In the genomic region with DNA sequence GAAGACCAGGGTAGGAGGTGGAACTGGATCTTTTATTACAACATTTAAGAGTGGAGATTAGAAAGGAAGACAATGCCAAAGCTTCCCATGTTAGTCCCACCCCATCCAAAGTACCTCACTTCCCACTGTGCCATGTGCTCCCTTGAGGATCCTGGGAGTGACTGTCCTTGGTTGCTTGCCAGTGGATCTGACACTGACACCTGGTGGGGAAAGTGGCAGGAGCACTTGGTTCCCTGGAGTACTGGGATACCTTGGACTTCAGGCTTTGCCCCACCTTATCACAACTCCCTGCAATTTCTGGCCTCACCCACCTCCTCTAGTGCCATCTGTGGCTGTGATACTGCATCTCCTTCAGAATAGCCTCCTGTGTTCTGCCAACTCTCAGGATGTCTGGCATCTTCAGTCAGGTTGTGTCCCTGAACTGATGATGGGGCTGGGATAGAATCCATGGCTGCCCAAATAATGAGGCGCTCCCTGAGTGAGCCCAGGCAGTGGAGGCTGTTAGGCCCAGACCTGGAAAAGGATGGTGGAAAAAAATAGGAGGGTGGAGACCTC, we compare ENCODE assay signal across 8 cellular contexts. TPM values are rescaled to one million over a fixed set of nuclear protein-coding genes. Genes with fewer than 3 reads are reported as not detected.
DNase-seq lines count a peak whose midpoint lies in the region; ATAC-seq and TF ChIP-seq lines count a peak whose summit lies in the region.

No MANE protein-coding gene starts in this region.

- no peaks in the 10 kb centered on the region for H3K9me3 ChIP-seq in right atrium auricular region

- H3K4me1 Mint-ChIP-seq in WTC11 = peaks cover 13% of the 10 kb centered on the region
- H3K4me1 Mint-ChIP-seq in stimulated activated effector memory CD8-positive, alpha-beta T cell treated with anti-CD3 and anti-CD28 coated beads, Interleukin-12 subunit alpha, Interleukin-12 subunit beta, amount 100 ng/mL, for 72 hours = peaks cover 24% of the 10 kb centered on the region

- H3K9me3 Mint-ChIP-seq in WTC11 = peaks cover 5% of the 10 kb centered on the region; the same call in 1 of the 2 replicates
- H3K9me3 Mint-ChIP-seq in stimulated activated effector memory CD8-positive, alpha-beta T cell treated with anti-CD3 and anti-CD28 coated beads, Interleukin-12 subunit alpha, Interleukin-12 subunit beta, amount 100 ng/mL, for 72 hours = no peaks in the 10 kb centered on the region

- no peaks in the 10 kb centered on the region; the same call in 1 of the 2 replicates for H3K27me3 Mint-ChIP-seq in WTC11 (ENCODE audit: low read depth)

- H3K36me3 ChIP-seq in right atrium auricular region = peaks cover 37% of the 10 kb centered on the region

- ATAC-seq in WTC11 = peak; percentile 28
- no peak for ATAC-seq in stimulated activated effector memory CD8-positive, alpha-beta T cell treated with anti-CD3 and anti-CD28 coated beads, Interleukin-12 subunit alpha, Interleukin-12 subunit beta, amount 100 ng/mL, for 72 hours
- no peak for ATAC-seq in activated CD4-positive, CD25-positive, alpha-beta regulatory T cell treated with anti-CD3 and anti-CD28 coated beads, Interleukin-2, amount 50 U/mL, for 24 hours

- H3K27me3 ChIP-seq in right atrium auricular region = no peaks in the 10 kb centered on the region

- POLR2A ChIA-PET in WTC11 (lab: Charles Lee) = interaction anchor here (0.5 to 1.9 kb wide), 6 partner anchors 19 to 265 kb away, joined by 3 to 8 read pairs (median 4); a partner anchor contains a TSS

- H3K4me3 Mint-ChIP-seq in WTC11 = peak overlapping the region; percentile 84
- H3K4me3 Mint-ChIP-seq in stimulated activated effector memory CD8-positive, alpha-beta T cell treated with anti-CD3 and anti-CD28 coated beads, Interleukin-12 subunit alpha, Interleukin-12 subunit beta, amount 100 ng/mL, for 72 hours = peak overlapping the region; percentile 82

- H3K27ac Mint-ChIP-seq in WTC11 = no peak overlapping the region
- H3K27ac Mint-ChIP-seq in stimulated activated effector memory CD8-positive, alpha-beta T cell treated with anti-CD3 and anti-CD28 coated beads, Interleukin-12 subunit alpha, Interleukin-12 subunit beta, amount 100 ng/mL, for 72 hours = peak overlapping the region; percentile 83

- peaks cover 30% of the 10 kb centered on the region for H3K36me3 Mint-ChIP-seq in WTC11
- peaks cover 59% of the 10 kb centered on the region for H3K36me3 Mint-ChIP-seq in stimulated activated effector memory CD8-positive, alpha-beta T cell treated with anti-CD3 and anti-CD28 coated beads, Interleukin-12 subunit alpha, Interleukin-12 subunit beta, amount 100 ng/mL, for 72 hours

- DNase-seq in NCI-H1417 (lab: John Stamatoyannopoulos, UW) = peak; percentile 32 to 72 (median 68)
- DNase-seq in NCI-H1417 treated with DMSO at 0.1 percent for 48 hours (lab: John Stamatoyannopoulos, UW) = no peak
- peak; percentile 26 for DNase-seq in NCI-H146 treated with DMSO at 0.1 percent for 48 hours (lab: John Stamatoyannopoulos, UW; ENCODE audit: unreplicated experiment)
- peak; percentile 48 for DNase-seq in WTC11 (ENCODE audit: low spot score)
- DNase-seq in right atrium auricular region (ENCODE audit: low spot score) = no peak
- no peak for DNase-seq in stimulated activated effector memory CD8-positive, alpha-beta T cell treated with anti-CD3 and anti-CD28 coated beads, Interleukin-12 subunit alpha, Interleukin-12 subunit beta, amount 100 ng/mL, for 72 hours (ENCODE audit: low spot score in 2 of 2)
- no peak for DNase-seq in NCI-H446 treated with DMSO at 0.1 percent for 48 hours (lab: John Stamatoyannopoulos, UW)

- TF ChIP-seq CTCF in WTC11 (IDR thresholded peaks at IDR 0.05) (no peak), right atrium auricular region (IDR thresholded peaks at IDR 0.05) (peak in 1 of 2 donors; percentile 48)

- CTCF ChIA-PET in WTC11 (lab: Charles Lee) = interaction anchor here (1.4 to 3.9 kb wide), 7 partner anchors 11 to 264 kb away, joined by 4 to 75 read pairs (median 9); a partner anchor contains a TSS

- H3K4me3 ChIP-seq in right atrium auricular region = no peak overlapping the region

- H3K27ac ChIP-seq in right atrium auricular region = peak overlapping the region; percentile 93 to 94

- H3K4me1 ChIP-seq in right atrium auricular region = peaks cover 0 to 21% of the 10 kb centered on the region in 2 donors

TF ChIP-seq in WTC11, 78 proteins besides CTCF, POLR2A, EP300 and RAD21:
- TF ChIP-seq IRF2 (CRISPR knock-in tag; IDR thresholded peaks at IDR 0.05; ENCODE audit: borderline replicate concordance, low read depth) (no peak), TEAD1 (CRISPR knock-in tag; IDR thresholded peaks at IDR 0.05) (0 out of 2 replicates have a peak, but pooled peaks have one; percentile 0)
- TF ChIP-seq, protein P1, sequence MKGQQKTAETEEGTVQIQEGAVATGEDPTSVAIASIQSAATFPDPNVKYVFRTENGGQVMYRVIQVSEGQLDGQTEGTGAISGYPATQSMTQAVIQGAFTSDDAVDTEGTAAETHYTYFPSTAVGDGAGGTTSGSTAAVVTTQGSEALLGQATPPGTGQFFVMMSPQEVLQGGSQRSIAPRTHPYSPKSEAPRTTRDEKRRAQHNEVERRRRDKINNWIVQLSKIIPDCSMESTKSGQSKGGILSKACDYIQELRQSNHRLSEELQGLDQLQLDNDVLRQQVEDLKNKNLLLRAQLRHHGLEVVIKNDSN (CRISPR knock-in tag; IDR thresholded peaks at IDR 0.05) = 0 out of 2 replicates have a peak, but pooled peaks have one; percentile 32

RNA-seq across cellular contexts. Expression of a gene that starts 1.3 kb away (rescaled TPM):
- total RNA-seq in WTC11 (2021) = 8.1 to 9.0 TPM (median 8.8 TPM) in 3 replicates
- 1 to 10 TPM; 2.4 to 2.6 TPM for total RNA-seq in right atrium auricular region

RNA-seq across cellular contexts. Expression of a gene that starts 16.6 kb away (rescaled TPM):
- total RNA-seq in WTC11 (2021) (694 to 788 TPM (median 775 TPM) in 3 replicates), right atrium auricular region (100 to 1,000 TPM; 651 to 803 TPM)

RNA-seq across cellular contexts. Expression of a gene that starts 24.5 kb away (rescaled TPM):
- total RNA-seq in WTC11 (2021) = 0.09 to 0.16 TPM in 2 of 3 replicates, not detected in the other
- total RNA-seq in right atrium auricular region = under 1 TPM in 1 of 2 donors, not detected in 1; 0.71 TPM

RNA-seq across cellular contexts. Expression of a gene that starts 24.9 kb away (rescaled TPM):
- total RNA-seq in WTC11 (2021) (17.3 to 22.0 TPM (median 19.9 TPM) in 3 replicates), right atrium auricular region (10 to 100 TPM; 15.0 to 16.5 TPM)

RNA-seq across cellular contexts. Expression of a gene that starts 29.2 kb away (rescaled TPM):
- total RNA-seq in WTC11 (2021) (604 to 630 TPM (median 614 TPM) in 3 replicates), right atrium auricular region (10 to 100 TPM; 77.9 to 82.4 TPM)

Comparison
In these comparisons a context has a peak if more than half of its experiments do, and no peak if none do; other contexts are left out.
1. DNase-seq: peak in NCI-H1417 (3 of 3), NCI-H146 treated with DMSO at 0.1 percent for 48 hours (single experiment) and WTC11 (single experiment); none in NCI-H1417 treated with DMSO at 0.1 percent for 48 hours (single experiment), right atrium auricular region (single experiment), stimulated activated effector memory CD8-positive, alpha-beta T cell treated with anti-CD3 and anti-CD28 coated beads, Interleukin-12 subunit alpha, Interleukin-12 subunit beta, amount 100 ng/mL, for 72 hours (0 of 2) and NCI-H446 treated with DMSO at 0.1 percent for 48 hours (single experiment).